In the genomic region with DNA sequence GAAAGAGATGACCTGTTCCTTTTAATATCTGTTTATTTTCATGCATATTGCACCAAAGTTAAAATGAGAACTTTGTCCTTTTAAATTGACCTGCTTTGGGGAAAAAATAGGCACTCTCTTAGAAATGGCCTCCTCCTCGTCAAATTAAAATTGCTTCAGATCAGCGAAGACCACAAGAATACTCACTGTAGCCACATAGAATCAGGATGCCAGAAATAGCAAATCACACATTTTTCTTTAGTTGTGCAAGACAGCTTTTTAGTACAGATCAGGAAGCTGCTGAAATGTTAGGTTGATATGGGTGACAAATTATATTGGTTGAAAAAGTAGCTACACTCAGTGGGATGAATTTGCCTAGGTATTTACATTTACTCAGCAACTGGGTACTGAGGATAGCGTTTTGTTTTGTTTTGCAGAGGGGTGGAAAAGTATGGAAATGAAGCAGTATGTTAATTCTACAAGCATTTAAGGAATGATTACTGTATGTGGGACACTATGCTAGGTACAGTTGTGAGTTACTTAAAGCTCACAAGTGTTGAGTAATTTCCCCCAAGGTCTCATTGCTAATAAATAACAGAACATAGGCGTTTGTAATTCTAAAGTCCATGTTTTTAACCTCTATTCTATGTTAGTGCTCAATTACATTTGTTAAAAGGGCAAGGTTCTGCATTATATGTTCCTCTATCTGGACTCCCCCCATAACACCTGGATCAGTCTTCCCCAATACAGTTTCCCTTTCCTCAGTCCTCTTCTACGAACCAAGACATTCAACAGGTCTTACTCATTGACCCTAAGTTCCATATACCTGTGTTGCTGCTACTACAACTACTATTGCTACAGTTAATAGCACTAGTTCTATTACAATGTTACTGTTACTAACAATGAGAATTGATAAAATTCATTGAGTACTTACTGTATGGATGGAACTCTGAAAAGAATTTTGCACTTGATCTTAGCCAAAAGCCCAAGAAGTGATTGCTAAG, we compare ENCODE assay signal across 8 cellular contexts.
DNase-seq lines count a peak whose midpoint lies in the region; ATAC-seq and TF ChIP-seq lines count a peak whose summit lies in the region.

No MANE protein-coding gene starts in this region.

- H3K4me3 Mint-ChIP-seq in MCF 10A (ENCODE audit: unreplicated experiment) (no peak overlapping the region), chondrocyte (ENCODE audit: unreplicated experiment) (peak overlapping the region; percentile 10), nephron progenitor cell (no peak overlapping the region)
- H3K4me3 Mint-ChIP-seq in stimulated activated naive CD8-positive, alpha-beta T cell treated with anti-CD3 and anti-CD28 coated beads, Interleukin-15, amount 100 ng/mL, for 72 hours = peak overlapping the region; percentile 48 to 49

- CTCF ChIA-PET in MCF 10A (lab: Yijun Ruan, JAX) = interaction anchor here (0.8 to 6.2 kb wide), 4 partner anchors 12 to 216 kb away, joined by 3 to 44 read pairs (median 4); no protein-coding TSS in a partner anchor

- TF ChIP-seq CTCF in MCF 10A (IDR thresholded peaks at IDR 0.05; ENCODE audit: unreplicated experiment) (no peak), breast epithelium (IDR thresholded peaks at IDR 0.05) (no peak), KMS-11 (conservative IDR thresholded peaks at IDR 0.05; ENCODE audit: low read depth, low read length) (no peak), chondrocyte (IDR thresholded peaks at IDR 0.05) (peak; percentile 24), nephron progenitor cell (IDR thresholded peaks at IDR 0.05) (no peak)

- no peaks in the 10 kb centered on the region for H3K79me2 ChIP-seq in KMS-11 (ENCODE audit: insufficient read depth, low read depth)

- TF ChIP-seq POLR2A in breast epithelium (IDR thresholded peaks at IDR 0.05) = no peak

- H3K9me3 Mint-ChIP-seq in MCF 10A (ENCODE audit: unreplicated experiment) (no peaks in the 10 kb centered on the region), chondrocyte (ENCODE audit: low read depth) (no peaks in the 10 kb centered on the region), nephron progenitor cell (no peaks in the 10 kb centered on the region)
- no peaks in the 10 kb centered on the region for H3K9me3 Mint-ChIP-seq in stimulated activated naive CD8-positive, alpha-beta T cell treated with anti-CD3 and anti-CD28 coated beads, Interleukin-15, amount 100 ng/mL, for 72 hours

- no peaks in the 10 kb centered on the region for H3K9me3 ChIP-seq in breast epithelium

- H3K4me1 Mint-ChIP-seq in MCF 10A (ENCODE audit: insufficient read depth, unreplicated experiment) = peaks cover 6% of the 10 kb centered on the region
- H3K4me1 Mint-ChIP-seq in chondrocyte (ENCODE audit: low read depth) = peaks cover 21% of the 10 kb centered on the region
- peaks cover 67% of the 10 kb centered on the region for H3K4me1 Mint-ChIP-seq in stimulated activated naive CD8-positive, alpha-beta T cell treated with anti-CD3 and anti-CD28 coated beads, Interleukin-15, amount 100 ng/mL, for 72 hours
- peaks cover 18% of the 10 kb centered on the region for H3K4me1 Mint-ChIP-seq in nephron progenitor cell

- peaks cover 5% of the 10 kb centered on the region for H3K36me3 Mint-ChIP-seq in MCF 10A (ENCODE audit: insufficient read depth, unreplicated experiment)
- H3K36me3 Mint-ChIP-seq in chondrocyte (ENCODE audit: low read depth) = no peaks in the 10 kb centered on the region
- H3K36me3 Mint-ChIP-seq in nephron progenitor cell (ENCODE audit: low read depth) = no peaks in the 10 kb centered on the region

- H3K27ac Mint-ChIP-seq in MCF 10A (ENCODE audit: low read depth, unreplicated experiment) (no peak overlapping the region), chondrocyte (ENCODE audit: unreplicated experiment) (peak overlapping the region; percentile 42), nephron progenitor cell (no peak overlapping the region)
- H3K27ac Mint-ChIP-seq in stimulated activated naive CD8-positive, alpha-beta T cell treated with anti-CD3 and anti-CD28 coated beads, Interleukin-15, amount 100 ng/mL, for 72 hours = peak overlapping the region; percentile 48 to 57

- H3K36me3 ChIP-seq in breast epithelium (no peaks in the 10 kb centered on the region), KMS-11 (ENCODE audit: insufficient read depth) (no peaks in the 10 kb centered on the region)

- intact Hi-C loops in MCF 10A (cut with micrococcal nuclease) = loop anchor here (5.0 kb wide), 1 partner anchor 150 kb away; no protein-coding TSS in a partner anchor
- intact Hi-C loops in breast epithelium (cut with DNase I; ENCODE audit: low total_unique reads) = no loop called here

- no TSS peak for BruUV-seq in MCF 10A (replicated peaks; lab: Mats Ljungman, UMichigan)

- H3K27ac ChIP-seq in breast epithelium = no peak overlapping the region
- H3K27ac ChIP-seq in KMS-11 = no peak overlapping the region

- ATAC-seq in stimulated activated naive CD8-positive, alpha-beta T cell treated with anti-CD3 and anti-CD28 coated beads, Interleukin-15, amount 100 ng/mL, for 72 hours = peak; percentile 78

- DNase-seq in MCF 10A (ENCODE audit: unreplicated experiment) = peak; percentile 7
- DNase-seq in breast epithelium (ENCODE audit: low spot score in 2 of 2) = no peak
- DNase-seq in chondrocyte (ENCODE audit: low spot score) = no peak
- no peak for DNase-seq in stimulated activated naive CD8-positive, alpha-beta T cell treated with anti-CD3 and anti-CD28 coated beads, Interleukin-15, amount 100 ng/mL, for 72 hours
- DNase-seq in nephron progenitor cell = no peak
- DNase-seq in mesenteric fat pad (ENCODE audit: low spot score) = no peak
- DNase-seq in cortex of kidney (lab: John Stamatoyannopoulos, UW) = no peak

- H3K9ac ChIP-seq in KMS-11 = no peak overlapping the region

- H3K27me3 ChIP-seq in breast epithelium (no peaks in the 10 kb centered on the region), KMS-11 (ENCODE audit: insufficient read depth, low read depth) (no peaks in the 10 kb centered on the region)

- H3K27me3 Mint-ChIP-seq in MCF 10A (ENCODE audit: insufficient read depth, unreplicated experiment) = no peaks in the 10 kb centered on the region
- H3K27me3 Mint-ChIP-seq in chondrocyte (ENCODE audit: low read depth) = peaks cover 6% of the 10 kb centered on the region
- no peaks in the 10 kb centered on the region for H3K27me3 Mint-ChIP-seq in stimulated activated naive CD8-positive, alpha-beta T cell treated with anti-CD3 and anti-CD28 coated beads, Interleukin-15, amount 100 ng/mL, for 72 hours
- no peaks in the 10 kb centered on the region for H3K27me3 Mint-ChIP-seq in nephron progenitor cell (ENCODE audit: low read depth, poor library complexity)

- no peaks in the 10 kb centered on the region for H4K20me1 ChIP-seq in KMS-11 (ENCODE audit: insufficient read depth)

- peak overlapping the region; percentile 14; the same call in 1 of the 2 replicates for H3K4me2 ChIP-seq in KMS-11

- no peaks in the 10 kb centered on the region for H3K4me1 ChIP-seq in breast epithelium
- H3K4me1 ChIP-seq in KMS-11 (ENCODE audit: low read depth, poor library complexity, severe bottlenecking) = peaks cover 13% of the 10 kb centered on the region

- POLR2A ChIA-PET in MCF 10A (lab: Yijun Ruan, JAX) = no interaction called here

- H2AFZ ChIP-seq in KMS-11 (ENCODE audit: low read depth) = no peak overlapping the region

- no peak overlapping the region for H3K4me3 ChIP-seq in breast epithelium
- H3K4me3 ChIP-seq in KMS-11 (IDR thresholded peaks at IDR 0.05; ENCODE audit: insufficient read depth, low read depth, low read length) = no peak overlapping the region

Comparison
In these comparisons a context has a peak if more than half of its experiments do, and no peak if none do; other contexts are left out.
1. H3K27ac Mint-ChIP-seq: peak in chondrocyte (single experiment) and stimulated activated naive CD8-positive, alpha-beta T cell treated with anti-CD3 and anti-CD28 coated beads, Interleukin-15, amount 100 ng/mL, for 72 hours (2 of 2); none in MCF 10A (single experiment) and nephron progenitor cell (single experiment).
2. H3K4me3 Mint-ChIP-seq: peak in chondrocyte (single experiment) and stimulated activated naive CD8-positive, alpha-beta T cell treated with anti-CD3 and anti-CD28 coated beads, Interleukin-15, amount 100 ng/mL, for 72 hours (2 of 2); none in MCF 10A (single experiment) and nephron progenitor cell (single experiment).